10 cellular contexts compared by ENCODE assay signal in the genomic region with DNA sequence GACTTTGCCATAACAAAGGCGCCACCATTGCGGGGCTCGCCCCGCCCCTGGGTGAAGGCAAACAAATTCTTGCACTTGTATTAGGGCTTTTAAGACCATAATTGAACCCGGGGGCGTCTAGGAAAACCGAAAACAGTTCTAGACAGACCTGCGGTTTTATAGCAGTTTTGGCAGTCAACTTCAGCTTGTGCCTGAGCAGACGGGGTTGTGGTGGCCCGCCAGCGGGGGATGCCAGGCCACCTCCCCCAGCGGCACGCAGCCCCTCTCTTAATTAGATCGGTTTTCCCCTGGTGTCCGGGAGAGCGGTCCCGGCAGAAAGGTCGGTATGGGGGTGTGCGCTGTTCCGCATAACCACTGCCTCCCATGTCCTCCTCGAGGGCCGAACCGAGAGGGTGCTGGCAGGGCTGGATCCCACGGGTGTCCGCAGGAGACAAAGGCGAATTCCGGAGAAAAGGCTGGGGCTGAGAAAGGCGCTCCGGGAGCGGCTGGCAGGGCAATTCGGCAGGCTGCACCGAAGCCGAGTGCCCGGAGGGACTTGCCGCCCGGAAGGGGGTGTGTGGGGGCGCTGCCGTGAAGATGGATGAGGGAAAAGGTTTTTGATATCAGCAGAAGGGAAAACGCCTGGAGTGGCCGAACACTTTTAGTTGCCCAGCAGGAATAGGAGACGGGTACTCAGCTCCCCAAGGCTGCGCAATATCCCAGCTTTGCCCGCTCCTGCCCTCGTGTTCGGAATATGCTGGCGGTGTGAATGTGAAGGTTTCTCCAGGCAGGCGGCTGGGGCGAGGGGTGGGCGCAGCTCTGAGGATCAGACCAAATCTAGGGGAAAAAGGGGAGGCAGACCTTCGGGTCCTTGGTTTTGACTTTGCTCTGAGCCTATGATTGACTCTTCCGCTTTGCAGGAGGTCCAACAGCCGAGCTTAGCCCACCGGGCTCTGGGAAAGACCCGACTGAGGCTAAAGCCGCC. TPM values are rescaled to one million over a fixed set of nuclear protein-coding genes. Genes with fewer than 3 reads are reported as not detected.
DNase-seq lines count a peak whose midpoint lies in the region; ATAC-seq, FAIRE-seq and TF ChIP-seq lines count a peak whose summit lies in the region.
"Had no signal": no experiment of that assay in that cellular context is flagged by ENCODE, and none has a peak within 500 bp of the region (broad histone marks: within the 10 kb centered on the region; RNA-seq: fewer than 3 reads in every experiment).

No MANE protein-coding gene starts in this region.

- H3K27ac ChIP-seq in heart left ventricle (peak overlapping the region in 1 of 12 donors; percentile 91), astrocyte (ENCODE audit: low read depth, low read length) (no peak overlapping the region), muscle layer of colon (ENCODE audit: low read depth, low read length) (peak overlapping the region; percentile 97), urinary bladder (ENCODE audit: low read depth) (peak overlapping the region; percentile 95)

- H3K27me3 ChIP-seq in heart left ventricle: peaks cover 86 to 100% (median 100%) of the 10 kb centered on the region in 9 donors
- peaks cover 97% of the 10 kb centered on the region for H3K27me3 ChIP-seq in astrocyte (ENCODE audit: insufficient read depth, low read length)
- peaks cover 5 to 12% of the 10 kb centered on the region in 2 donors for H3K27me3 ChIP-seq in muscle layer of colon (ENCODE audit: control insufficient read depth in 1 of 2, insufficient read depth in 2 of 2, low read length in 2 of 2)

- H3K36me3 ChIP-seq in heart left ventricle (no peaks in the 10 kb centered on the region), astrocyte (ENCODE audit: insufficient read depth, low read length) (no peaks in the 10 kb centered on the region), muscle layer of colon (ENCODE audit: insufficient read depth, low read length) (no peaks in the 10 kb centered on the region), urinary bladder (ENCODE audit: insufficient read depth) (no peaks in the 10 kb centered on the region)

- no peaks in the 10 kb centered on the region for H3K79me2 ChIP-seq in astrocyte (ENCODE audit: insufficient read depth, low read length)

- DNase-seq in heart left ventricle (peak in 1 of 5 donors; percentile 46), left ventricle myocardium superior (no peak), astrocyte (ENCODE audit: low read depth) (no peak), NCI-H1694 (lab: John Stamatoyannopoulos, UW) (no peak), NCI-H526 treated with DMSO at 0.1 percent for 48 hours (lab: John Stamatoyannopoulos, UW) (no peak)
- DNase-seq: NCI-H187 had no signal

- TF ChIP-seq CTCF in heart left ventricle (IDR thresholded peaks at IDR 0.05) (no peak), astrocyte (IDR thresholded peaks at IDR 0.05; ENCODE audit: insufficient read depth, low read depth, low read length) (no peak)

- H3K9ac ChIP-seq in astrocyte (ENCODE audit: low read length) (no peak overlapping the region), muscle layer of colon (ENCODE audit: low read length) (peak overlapping the region; percentile 98)

- H3K4me3 Mint-ChIP-seq in astrocyte (ENCODE audit: unreplicated experiment): peak overlapping the region; percentile 40

- H3K27ac Mint-ChIP-seq in astrocyte (ENCODE audit: unreplicated experiment): no peak overlapping the region

- peak overlapping the region in 10 of 12 donors; percentile 1 to 44 (median 19) for H3K4me3 ChIP-seq in heart left ventricle
- H3K4me3 ChIP-seq in astrocyte (ENCODE audit: insufficient read depth, low read depth, low read length): no peak overlapping the region
- H3K4me3 ChIP-seq in muscle layer of colon (ENCODE audit: low read depth in 1 of 2, low read length in 2 of 2): peak overlapping the region; percentile 66 to 92
- H3K4me3 ChIP-seq in urinary bladder (ENCODE audit: low read depth, low read length): peak overlapping the region; percentile 54

- H3K4me2 ChIP-seq in astrocyte (ENCODE audit: low read length): peak overlapping the region; percentile 68

- no peak for FAIRE-seq in astrocyte (lab: Jason Lieb, UNC)

- H3K9me3 Mint-ChIP-seq in astrocyte (ENCODE audit: unreplicated experiment): peaks cover 24% of the 10 kb centered on the region

- TF ChIP-seq POLR2A in heart left ventricle (IDR thresholded peaks at IDR 0.05): no peak

- peaks cover 2% of the 10 kb centered on the region for H3K36me3 Mint-ChIP-seq in astrocyte (ENCODE audit: low read depth, unreplicated experiment)

- no peaks in the 10 kb centered on the region for H3K4me1 Mint-ChIP-seq in astrocyte (ENCODE audit: low read depth, unreplicated experiment)

- H3K27me3 Mint-ChIP-seq in astrocyte (ENCODE audit: low read depth, unreplicated experiment): peaks cover 88% of the 10 kb centered on the region

- H4K20me1 ChIP-seq in astrocyte (ENCODE audit: insufficient read depth, low read length): peaks cover 20% of the 10 kb centered on the region

- H3K4me1 ChIP-seq in heart left ventricle (peaks cover 4 to 63% (median 37%) of the 10 kb centered on the region in 12 donors), astrocyte (ENCODE audit: insufficient read depth, low read length) (peaks cover 6% of the 10 kb centered on the region), muscle layer of colon (ENCODE audit: insufficient read depth, low read length) (peaks cover 27% of the 10 kb centered on the region), urinary bladder (ENCODE audit: insufficient read depth) (peaks cover 1% of the 10 kb centered on the region)

- H2AFZ ChIP-seq in astrocyte (ENCODE audit: low read depth, low read length): no peak overlapping the region

- H3K9me3 ChIP-seq in heart left ventricle (no peaks in the 10 kb centered on the region), astrocyte (ENCODE audit: insufficient read depth, low read depth, low read length) (peaks cover 6% of the 10 kb centered on the region), muscle layer of colon (ENCODE audit: low read length) (no peaks in the 10 kb centered on the region)

- intact Hi-C loops in heart left ventricle (cut with DNase I): no loop called here
- intact Hi-C loops in left ventricle myocardium superior (cut with micrococcal nuclease): no loop called here

- ATAC-seq in heart left ventricle: no peak
- ATAC-seq in left ventricle myocardium superior: no peak
- ATAC-seq in GM19035 (IDR thresholded peaks at IDR 0.05; ENCODE audit: unreplicated experiment): no peak
- ATAC-seq: HCT116 had no signal

- WGBS in heart left ventricle, 4 donors: 3 to 5% (median 4%) methylated on average over 34 to 55 of the region's 55 CpGs
- 4% methylated on average over 55 of the region's 55 CpGs for WGBS in urinary bladder

RNA-seq across cellular contexts. Expression of a gene that starts 3.0 kb away (rescaled TPM):
- total RNA-seq in heart left ventricle (not detected), left ventricle myocardium superior (not detected), astrocyte (not detected in 2 replicates), urinary bladder (9.3 TPM)
- polyA plus RNA-seq in heart left ventricle (not detected), urinary bladder (39.1 TPM)

RNA-seq across cellular contexts. Expression of a gene that starts 11.9 kb away (rescaled TPM):
- not detected for total RNA-seq in heart left ventricle
- polyA plus RNA-seq in heart left ventricle: not detected
- not detected for total RNA-seq in left ventricle myocardium superior
- not detected in 2 replicates for total RNA-seq in astrocyte
- 43.2 TPM for total RNA-seq in urinary bladder
- polyA plus RNA-seq in urinary bladder: 24.4 TPM

RNA-seq across cellular contexts. Expression of a gene that starts 13.9 kb away (rescaled TPM):
- total RNA-seq in heart left ventricle (under 1 TPM in 2 of 9 donors, not detected in 7; 0.18 to 0.36 TPM), left ventricle myocardium superior (not detected), astrocyte (not detected in 2 replicates), urinary bladder (23.2 TPM)
- polyA plus RNA-seq in heart left ventricle (under 1 TPM in 1 of 2 donors, not detected in 1; 0.06 TPM), urinary bladder (44.9 TPM)

RNA-seq across cellular contexts. Expression of a gene that starts 22.6 kb away (rescaled TPM):
- total RNA-seq in heart left ventricle (under 1 TPM in 1 of 9 donors, not detected in 8; 0.29 TPM), left ventricle myocardium superior (not detected), astrocyte (not detected in 2 replicates), urinary bladder (19.8 TPM)
- polyA plus RNA-seq in heart left ventricle (not detected), urinary bladder (20.5 TPM)

RNA-seq across cellular contexts. Expression of a gene that starts 31.5 kb away (rescaled TPM):
- total RNA-seq in heart left ventricle: under 1 TPM in 1 of 9 donors, not detected in 8; 0.29 TPM
- not detected for polyA plus RNA-seq in heart left ventricle
- total RNA-seq in left ventricle myocardium superior: not detected
- not detected in 2 replicates for total RNA-seq in astrocyte
- 3.7 TPM for total RNA-seq in urinary bladder
- 14.2 TPM for polyA plus RNA-seq in urinary bladder

Comparison
In these comparisons a context has a peak if more than half of its experiments do, and no peak if none do; other contexts are left out.
1. RNA of a gene that starts 11.9 kb away (total RNA-seq): 43.2 TPM in urinary bladder (single experiment); not detected in heart left ventricle, not detected in left ventricle myocardium superior (single experiment) and not detected in astrocyte; every median in the first group is over 10 times any median in the second.
2. RNA of a gene that starts 13.9 kb away (total RNA-seq): 23.2 TPM in urinary bladder (single experiment); 0.18 to 0.36 TPM in heart left ventricle, not detected in left ventricle myocardium superior (single experiment) and not detected in astrocyte; every median in the first group is over 10 times any median in the second.